In genomic region chr6:129598244-129599187, GRCh38 we compare ENCODE assay signal across 1 cellular context.
A peak's percentile ranks its signal among the peaks of the same experiment; 100 is the strongest.
TF ChIP-seq lines count a peak whose summit lies in the region.

No MANE protein-coding gene starts in this region.

TF ChIP-seq in K562, 482 proteins besides CTCF, POLR2A, EP300 and RAD21 (continued from another document):
- TF ChIP-seq SETDB1 (IDR thresholded peaks at IDR 0.05; ENCODE audit: low read length), result no peak
- no peak for TF ChIP-seq U2AF2 (optimal IDR thresholded peaks at IDR 0.05; ENCODE audit: low read depth, low read length)
- TF ChIP-seq NCOA2 (IDR thresholded peaks at IDR 0.05; ENCODE audit: partially characterized antibody in 2 of 2), result no peak
- TF ChIP-seq, protein P1, sequence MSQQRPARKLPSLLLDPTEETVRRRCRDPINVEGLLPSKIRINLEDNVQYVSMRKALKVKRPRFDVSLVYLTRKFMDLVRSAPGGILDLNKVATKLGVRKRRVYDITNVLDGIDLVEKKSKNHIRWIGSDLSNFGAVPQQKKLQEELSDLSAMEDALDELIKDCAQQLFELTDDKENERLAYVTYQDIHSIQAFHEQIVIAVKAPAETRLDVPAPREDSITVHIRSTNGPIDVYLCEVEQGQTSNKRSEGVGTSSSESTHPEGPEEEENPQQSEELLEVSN (IDR thresholded peaks at IDR 0.05; ENCODE audit: borderline replicate concordance in 1 of 2, extremely low read depth in 1 of 2, insufficient read depth in 1 of 2, insufficient read length in 1 of 2, low read depth in 1 of 2, low read length in 1 of 2, poor library complexity in 1 of 2, severe bottlenecking in 1 of 2), result no peak
- peak; percentile 89 for TF ChIP-seq SMC3 (conservative IDR thresholded peaks at IDR 0.05; ENCODE audit: insufficient read depth, low read depth, low read length)
- 0 out of 2 replicates have a peak, but pooled peaks have one; percentile 47 for TF ChIP-seq CC2D1A (IDR thresholded peaks at IDR 0.05)
- no peak for TF ChIP-seq SPI1 (IDR thresholded peaks at IDR 0.05; ENCODE audit: borderline replicate concordance, low read depth, low read length)
- TF ChIP-seq NFE2 (IDR thresholded peaks at IDR 0.05; ENCODE audit: low read depth), result peak; percentile 70
- no peak for TF ChIP-seq MAFF (IDR thresholded peaks at IDR 0.05; ENCODE audit: low read length)
- TF ChIP-seq CUX1 (CRISPR knock-in tag; IDR thresholded peaks at IDR 0.05), result 0 out of 2 replicates have a peak, but pooled peaks have one; percentile 43
- peak; percentile 59 for TF ChIP-seq POLR2H (tag; IDR thresholded peaks at IDR 0.05; ENCODE audit: low read depth)
- TF ChIP-seq SNRNP70 (optimal IDR thresholded peaks at IDR 0.05; ENCODE audit: low read depth, low read length), result no peak
- TF ChIP-seq CBX3 (IDR thresholded peaks at IDR 0.05; ENCODE audit: borderline replicate concordance in 1 of 2, low read length in 2 of 2), result no peak
- no peak for TF ChIP-seq KDM1A (IDR thresholded peaks at IDR 0.05)
